In genomic region chr20:17593902-17594301, GRCh38 we compare ENCODE assay signal across 1 cellular context.
TF ChIP-seq lines count a peak whose summit lies in the region.

No MANE protein-coding gene starts in this region.

TF ChIP-seq in HCT116, 20 proteins besides CTCF, POLR2A, EP300 and RAD21 (continued from another document):
- TF ChIP-seq REST (IDR thresholded peaks at IDR 0.05; ENCODE audit: low read depth), result no peak
- TF ChIP-seq YY1 (IDR thresholded peaks at IDR 0.05; ENCODE audit: extremely low read depth, insufficient replicate concordance, low read depth, low read length), result no peak
- no peak for TF ChIP-seq MAX (IDR thresholded peaks at IDR 0.05)
- TF ChIP-seq EGR1 (IDR thresholded peaks at IDR 0.05; ENCODE audit: low read depth), result no peak
- TF ChIP-seq EZH2phosphoT487 (IDR thresholded peaks at IDR 0.05; ENCODE audit: borderline replicate concordance), result no peak
- no peak for TF ChIP-seq ATF3 (IDR thresholded peaks at IDR 0.05)
- no peak for TF ChIP-seq ZBTB33 (IDR thresholded peaks at IDR 0.05; ENCODE audit: extremely low read depth, insufficient replicate concordance, low read length)
- no peak for TF ChIP-seq TCF7L2 (IDR thresholded peaks at IDR 0.05; ENCODE audit: borderline replicate concordance, extremely low read depth, insufficient read depth, insufficient read length)
- no peak for TF ChIP-seq CBX3 (IDR thresholded peaks at IDR 0.05; ENCODE audit: low read depth)
- TF ChIP-seq ELF1 (IDR thresholded peaks at IDR 0.05; ENCODE audit: borderline replicate concordance, low read depth), result no peak
